Comparison of ENCODE assay signal across 8 cellular contexts in genomic region chrX:153794018-153794896, GRCh38. TPM values are rescaled to one million over a fixed set of nuclear protein-coding genes. Genes with fewer than 3 reads are reported as not detected.
DNase-seq lines count a peak whose midpoint lies in the region; ATAC-seq and TF ChIP-seq lines count a peak whose summit lies in the region.

Gene IDH3G (minus strand): TSS chrX:153794375. CDS start chrX:153794326, 49 bp downstream.
Gene SSR4 (plus strand): TSS chrX:153794668. CDS start chrX:153794688, 20 bp downstream.

- H3K27ac Mint-ChIP-seq in activated B cell treated with CpG ODN at 0.5 μM for 24 hours (peak within 1 kb of the TSS; percentile 92), immature natural killer cell (peak within 1 kb of the TSS; percentile 81 to 94 (median 90))

- ATAC-seq in GM18909 (IDR thresholded peaks at IDR 0.05; ENCODE audit: poor library complexity, unreplicated experiment) (peak; percentile 88), HG03175 (IDR thresholded peaks at IDR 0.05; ENCODE audit: unreplicated experiment) (peak; percentile 91), activated B cell treated with CpG ODN at 0.5 μM for 24 hours (ENCODE audit: low read depth) (peak; percentile 91)

- H3K4me3 Mint-ChIP-seq in activated B cell treated with CpG ODN at 0.5 μM for 24 hours (peak within 1 kb of the TSS; percentile 94), immature natural killer cell (peak within 1 kb of the TSS; percentile 87 to 92 (median 89))

- no peak for TF ChIP-seq CTCF in AG04450 (IDR thresholded peaks at IDR 0.05; ENCODE audit: low read depth, low read length)
- TF ChIP-seq CTCF in activated B cell treated with CpG ODN at 0.5 μM for 24 hours (IDR thresholded peaks at IDR 0.05) = no peak

- CTCF ChIA-PET in AG04450 (lab: Charles Lee) (interaction anchor here (1.6 to 1.7 kb wide), 2 partner anchors 129 to 131 kb away, joined by 3 to 5 read pairs; no protein-coding TSS in a partner anchor), activated B cell treated with CpG ODN at 0.5 μM for 24 hours (lab: Charles Lee) (interaction anchor here (0.9 kb wide), 1 partner anchor 153 kb away, joined by 3 read pairs; no protein-coding TSS in a partner anchor)

- H3K4me1 Mint-ChIP-seq in activated B cell treated with CpG ODN at 0.5 μM for 24 hours = peaks cover 19% of the 10 kb centered on the region
- peaks cover 22 to 28% of the 10 kb centered on the region in 2 donors for H3K4me1 Mint-ChIP-seq in immature natural killer cell

- no peaks in the 10 kb centered on the region; the same call in 1 of the 2 replicates for H3K9me3 ChIP-seq in AG04450 (ENCODE audit: control insufficient read depth, insufficient read depth, low read length)

- intact Hi-C loops in activated B cell treated with CpG ODN at 0.5 μM for 24 hours (cut with micrococcal nuclease) = loop anchor here (1.0 kb wide), 5 partner anchors 70 to 324 kb away; partner anchors contain the start of genes ABCD1, BCAP31, HAUS7 and TMEM187

- H3K9me3 Mint-ChIP-seq in activated B cell treated with CpG ODN at 0.5 μM for 24 hours (no peaks in the 10 kb centered on the region), immature natural killer cell (no peaks in the 10 kb centered on the region)

- peak within 1 kb of the TSS; percentile 82 for H3K4me3 ChIP-seq in AG04450 (ENCODE audit: low read depth, low read length)

- H3K36me3 Mint-ChIP-seq in activated B cell treated with CpG ODN at 0.5 μM for 24 hours (ENCODE audit: low read depth) = peaks cover 40% of the 10 kb centered on the region
- H3K36me3 Mint-ChIP-seq in immature natural killer cell = no peaks in the 10 kb centered on the region

- no peaks in the 10 kb centered on the region for H3K27me3 ChIP-seq in AG04450 (ENCODE audit: control insufficient read depth, insufficient read depth, low read length)

- POLR2A ChIA-PET in AG04450 (lab: Yijun Ruan, JAX) (interaction anchor here (0.8 to 1.4 kb wide), 6 partner anchors 8 to 176 kb away, joined by 3 to 6 read pairs (median 4); partner anchors contain the start of genes NAA10 and SRPK3), activated B cell treated with CpG ODN at 0.5 μM for 24 hours (lab: Charles Lee) (interaction anchor here (0.7 to 2.3 kb wide), 16 partner anchors 14 to 752 kb away, joined by 3 to 52 read pairs (median 3); partner anchors contain the start of genes ARHGAP4, G6PD, HCFC1 and MECP2)

- DNase-seq in AG04450 (ENCODE audit: low read depth, low spot score) (peak; percentile 88), NCI-H226 (peak; percentile 87), activated B cell treated with CpG ODN at 0.5 μM for 24 hours (peak; percentile 84), caudate nucleus (lab: John Stamatoyannopoulos, UW) (peak in 60 of 61 donors; percentile 31 to 95 (median 87)), immature natural killer cell (peak; percentile 93 to 96 (median 96)), smooth muscle cell of the brain vasculature (ENCODE audit: low read depth, low spot score) (peak; percentile 81)

- H3K27ac ChIP-seq in AG04450 (ENCODE audit: low read depth, low read length) (peak within 1 kb of the TSS; percentile 92), caudate nucleus (ENCODE audit: low read depth, low read length) (peak within 1 kb of the TSS; percentile 92)

- no peaks in the 10 kb centered on the region for H3K27me3 Mint-ChIP-seq in activated B cell treated with CpG ODN at 0.5 μM for 24 hours
- H3K27me3 Mint-ChIP-seq in immature natural killer cell (ENCODE audit: low read depth in 3 of 3) = peaks cover 4 to 9% (median 7%) of the 10 kb centered on the region in 3 donors

RNA-seq across cellular contexts. Expression of gene IDH3G, which starts in this region (rescaled TPM):
- polyA plus RNA-seq in AG04450 (2011; rRNA removed) (42.8 and 60.7 TPM in 2 replicates), immature natural killer cell (100 to 1,000 TPM in 2 of 3 donors, 10 to 100 TPM in 1; 95.6 to 131 (median 118) TPM)
- 94.9 and 130 TPM in 2 replicates for polyA minus RNA-seq in AG04450 (2011; rRNA and poly(A)+ RNA removed)
- 58.5 and 60.3 TPM in 2 replicates for total RNA-seq in activated B cell treated with CpG ODN at 0.5 μM for 24 hours

RNA-seq across cellular contexts. Expression of gene SSR4, which starts in this region (rescaled TPM):
- polyA plus RNA-seq in AG04450 (2011; rRNA removed) (277 and 363 TPM in 2 replicates), immature natural killer cell (100 to 1,000 TPM; 535 to 803 (median 726) TPM)
- 101 and 131 TPM in 2 replicates for polyA minus RNA-seq in AG04450 (2011; rRNA and poly(A)+ RNA removed)
- total RNA-seq in activated B cell treated with CpG ODN at 0.5 μM for 24 hours = 160 and 175 TPM in 2 replicates

Comparison
In these comparisons a context has a peak if more than half of its experiments do, and no peak if none do; other contexts are left out.
1. Peak in every context shown above with its lines: DNase-seq, ATAC-seq, H3K4me3 ChIP-seq and H3K27ac ChIP-seq.